ENCODE assay signal across 23 cellular contexts in genomic region chr11:15884792-15885540, GRCh38.
DNase-seq lines count a peak whose midpoint lies in the region; ATAC-seq, FAIRE-seq and TF ChIP-seq lines count a peak whose summit lies in the region.
"Had no signal": no experiment of that assay in that cellular context is flagged by ENCODE, and none has a peak within 500 bp of the region (broad histone marks: within the 10 kb centered on the region; RNA-seq: fewer than 3 reads in every experiment).

No MANE protein-coding gene starts in this region.

- H3K9ac ChIP-seq in Loucy (ENCODE audit: low read depth, low read length, poor library complexity, severe bottlenecking) (no peak overlapping the region), K562 (ENCODE audit: insufficient read depth in 1 of 2, low read depth in 2 of 2, low read length in 2 of 2) (no peak overlapping the region), smooth muscle cell (ENCODE audit: low read depth) (no peak overlapping the region), Karpas-422 (ENCODE audit: low read length) (no peak overlapping the region)

- no peaks in the 10 kb centered on the region for H3F3A ChIP-seq in Loucy (ENCODE audit: low read depth)
- H3F3A ChIP-seq in smooth muscle cell (ENCODE audit: low read depth) = peaks cover 32% of the 10 kb centered on the region

- no peak for TF ChIP-seq POLR2A in K562 (conservative IDR thresholded peaks at IDR 0.05)

- H2AFZ ChIP-seq in Loucy (ENCODE audit: low read length) (0 out of 2 replicates have a peak overlapping the region, but pooled peaks have one; percentile 36), K562 (ENCODE audit: low read depth, low read length) (peak overlapping the region; percentile 62), smooth muscle cell (ENCODE audit: low read depth) (no peak overlapping the region), Karpas-422 (ENCODE audit: low read length) (no peak overlapping the region)

- TF ChIP-seq EP300 in K562 (IDR thresholded peaks at IDR 0.05; ENCODE audit: low read length) = no peak

- intact Hi-C loops in K562 (cut with micrococcal nuclease) = no loop called here

- H3K27me3 ChIP-seq in Loucy (ENCODE audit: insufficient read depth, low read length, poor library complexity, severe bottlenecking) = no peaks in the 10 kb centered on the region
- no peaks in the 10 kb centered on the region for H3K27me3 ChIP-seq in K562 (ENCODE audit: control insufficient read depth in 2 of 2, insufficient read depth in 2 of 2, low read length in 2 of 2)
- no peaks in the 10 kb centered on the region for H3K27me3 ChIP-seq in smooth muscle cell (ENCODE audit: low read depth)
- H3K27me3 ChIP-seq in Karpas-422 (ENCODE audit: low read length) = no peaks in the 10 kb centered on the region
- H3K27me3 ChIP-seq: spleen, testis had no signal

- ATAC-seq in K562 (peak; percentile 85), HG03139 (IDR thresholded peaks at IDR 0.05; ENCODE audit: unreplicated experiment) (no peak)
- ATAC-seq: activated CD8-positive, alpha-beta T cell treated with anti-CD3 and anti-CD28 coated beads for 36 hours; T-cell had no signal

- H3K36me3 ChIP-seq in Loucy (ENCODE audit: insufficient read depth, low read length) (no peaks in the 10 kb centered on the region), K562 (ENCODE audit: control insufficient read depth, insufficient read depth, low read length) (no peaks in the 10 kb centered on the region), smooth muscle cell (ENCODE audit: low read depth) (no peaks in the 10 kb centered on the region), Karpas-422 (ENCODE audit: insufficient read depth, low read length) (no peaks in the 10 kb centered on the region)
- H3K36me3 ChIP-seq: spleen had no signal

- FAIRE-seq in K562 (lab: Jason Lieb, UNC) = peak; percentile 83

- POLR2A ChIA-PET in K562 (lab: Yijun Ruan, JAX) = interaction anchor here (0.8 kb wide), 1 partner anchor 14 kb away, joined by 10 read pairs; no protein-coding TSS in a partner anchor

- H3K9me2 ChIP-seq in Loucy (replicated peaks; ENCODE audit: low read depth, low read length) = no peaks in the 10 kb centered on the region
- H3K9me2 ChIP-seq in Karpas-422 (replicated peaks; ENCODE audit: insufficient read depth, low read length) = no peaks in the 10 kb centered on the region

- H3K9me3 ChIP-seq in Loucy (ENCODE audit: insufficient read depth, low read depth, low read length) (no peaks in the 10 kb centered on the region), K562 (replicated peaks; ENCODE audit: control insufficient read depth, insufficient read depth, low read depth, low read length) (no peaks in the 10 kb centered on the region), smooth muscle cell (replicated peaks; ENCODE audit: low read depth) (no peaks in the 10 kb centered on the region), Karpas-422 (ENCODE audit: low read length) (no peaks in the 10 kb centered on the region)
- H3K9me3 ChIP-seq: spleen, testis had no signal

- no peaks in the 10 kb centered on the region for H3K9me1 ChIP-seq in K562 (ENCODE audit: control insufficient read depth, insufficient read depth, low read length)

- 7% methylated on average over 6 of the region's 6 CpGs for WGBS in K562 (ENCODE audit: insufficient coverage, low coverage, missing lambda C conversion rate)
- 14% methylated on average over 6 of the region's 6 CpGs for WGBS in smooth muscle cell (ENCODE audit: low lambda C conversion rate)

- H3K79me2 ChIP-seq in Loucy (ENCODE audit: insufficient read depth, low read length) = no peaks in the 10 kb centered on the region
- no peaks in the 10 kb centered on the region for H3K79me2 ChIP-seq in K562 (ENCODE audit: control insufficient read depth, insufficient read depth, low read length)
- no peaks in the 10 kb centered on the region for H3K79me2 ChIP-seq in smooth muscle cell (ENCODE audit: low read depth)
- no peaks in the 10 kb centered on the region for H3K79me2 ChIP-seq in Karpas-422 (ENCODE audit: low read length)

- H4K20me1 ChIP-seq in Loucy (ENCODE audit: insufficient read depth, low read length, poor library complexity, severe bottlenecking) = no peaks in the 10 kb centered on the region
- no peaks in the 10 kb centered on the region for H4K20me1 ChIP-seq in K562 (replicated peaks; ENCODE audit: control insufficient read depth, insufficient read depth, low read length)
- no peaks in the 10 kb centered on the region for H4K20me1 ChIP-seq in smooth muscle cell (ENCODE audit: low read depth)
- H4K20me1 ChIP-seq in Karpas-422 (ENCODE audit: insufficient read depth, low read depth, low read length) = no peaks in the 10 kb centered on the region

- in situ Hi-C loops in K562 (cut with MboI) = no loop called here

- no peak overlapping the region for H3K27ac ChIP-seq in K562 (ENCODE audit: extremely low read depth, low read depth, low read length)
- H3K27ac ChIP-seq in smooth muscle cell (ENCODE audit: low read depth) = peak overlapping the region; percentile 75
- no peak overlapping the region for H3K27ac ChIP-seq in Karpas-422 (ENCODE audit: low read length)
- H3K27ac ChIP-seq: epithelial cell of prostate, spleen had no signal

- no peak for TF ChIP-seq RAD21 in K562 (CRISPR knock-in tag; conservative IDR thresholded peaks at IDR 0.05 in 1 of 2, IDR thresholded peaks at IDR 0.05 in 1 of 2)

- TF ChIP-seq CTCF in Loucy (conservative IDR thresholded peaks at IDR 0.05; ENCODE audit: low read length) (no peak), K562 (IDR thresholded peaks at IDR 0.05 in 2 of 3, conservative IDR thresholded peaks at IDR 0.05 in 1 of 3; ENCODE audit: insufficient read depth in 2 of 3, low read depth in 1 of 3, low read length in 3 of 3) (no peak), smooth muscle cell (IDR thresholded peaks at IDR 0.05; ENCODE audit: borderline replicate concordance, insufficient read depth, poor library complexity, severe bottlenecking) (no peak)

- H3K4me3 ChIP-seq in Loucy (ENCODE audit: low read length, poor library complexity, severe bottlenecking) (no peak overlapping the region), K562 (no peak overlapping the region), smooth muscle cell (no peak overlapping the region), Karpas-422 (ENCODE audit: low read length) (no peak overlapping the region)
- H3K4me3 ChIP-seq: spleen, testis had no signal

- DNase-seq in K562 (ENCODE audit: extremely low read depth in 1 of 4, low spot score in 3 of 4) (peak; percentile 72 to 84 (median 76)), iPS-NIHi7 (ENCODE audit: extremely low spot score) (peak; percentile 39), smooth muscle cell (lab: John Stamatoyannopoulos, UW; ENCODE audit: unreplicated experiment) (peak; percentile 33), DMS53 (lab: John Stamatoyannopoulos, UW) (no peak), Karpas-422 (no peak), mesenteric fat pad (ENCODE audit: low spot score) (no peak)
- DNase-seq: activated CD4-positive, alpha-beta T cell treated with anti-CD3 and anti-CD28 coated beads for 1 hour; activated CD8-positive, alpha-beta T cell treated with anti-CD3 and anti-CD28 coated beads for 36 hours; activated naive CD8-positive, alpha-beta T cell treated with anti-CD3 and anti-CD28 coated beads for 36 hours; H9; NCI-H1092 treated with DMSO at 0.1 percent for 48 hours; NCI-H2029; NCI-H2227 treated with DMSO at 0.1 percent for 48 hours; NCI-H748 treated with DMSO at 0.1 percent for 48 hours; occipital lobe; spleen; stimulated activated CD4-positive, alpha-beta T cell treated with anti-CD3 and anti-CD28 coated beads, Interleukin-4, amount 100 ng/mL, for 1 hour; stimulated activated naive CD4-positive, alpha-beta T cell; T-cell; testis had no signal

- no TSS peak for BruUV-seq in K562 (replicated peaks; lab: Mats Ljungman, UMichigan)

- H3K4me2 ChIP-seq in Loucy (ENCODE audit: low read depth, low read length, poor library complexity, severe bottlenecking) (no peak overlapping the region), K562 (ENCODE audit: insufficient read depth, low read length) (peak overlapping the region; percentile 43), smooth muscle cell (peak overlapping the region; percentile 32), Karpas-422 (ENCODE audit: low read depth, low read length, poor library complexity, severe bottlenecking) (no peak overlapping the region)

- H3K4me1 ChIP-seq in Loucy (ENCODE audit: insufficient read depth, low read length, poor library complexity, severe bottlenecking) = no peaks in the 10 kb centered on the region
- H3K4me1 ChIP-seq in K562 (replicated peaks in 1 of 2; ENCODE audit: control insufficient read depth in 2 of 2, insufficient read depth in 2 of 2, low read length in 2 of 2) = peaks cover 3 to 26% of the 10 kb centered on the region in 2 experiments; a peak in 3 of 5 replicates
- peaks cover 47% of the 10 kb centered on the region for H3K4me1 ChIP-seq in smooth muscle cell (ENCODE audit: low read depth)
- no peaks in the 10 kb centered on the region for H3K4me1 ChIP-seq in Karpas-422 (ENCODE audit: low read length)
- H3K4me1 ChIP-seq: spleen had no signal

- CTCF ChIA-PET in K562 (lab: Yijun Ruan, JAX; ENCODE audit: low intra/inter-chr PET ratio) = interaction anchor here (0.6 kb wide), 1 partner anchor 8 kb away, joined by 3 read pairs; no protein-coding TSS in a partner anchor

TF ChIP-seq in K562, 482 proteins besides CTCF, POLR2A, EP300 and RAD21 (continues in another document):
- no peak for TF ChIP-seq PBX2 (CRISPR knock-in tag; IDR thresholded peaks at IDR 0.05; ENCODE audit: low read depth)
- TF ChIP-seq PBX2 (tag; conservative IDR thresholded peaks at IDR 0.05; ENCODE audit: low read depth) = peak; percentile 58
- TF ChIP-seq HDAC2 (IDR thresholded peaks at IDR 0.05) = peak; percentile 46; the same call in 1 of the 2 replicates
- TF ChIP-seq CEBPB (tag; IDR thresholded peaks at IDR 0.05) = peak; percentile 34; the same call in 1 of the 2 replicates
- peak; percentile 94 for TF ChIP-seq BCOR (IDR thresholded peaks at IDR 0.05)
- peak; percentile 36; the same call in 1 of the 2 replicates for TF ChIP-seq CBFA2T3 (IDR thresholded peaks at IDR 0.05)

Comparison
In these comparisons a context has a peak if more than half of its experiments do, and no peak if none do; other contexts are left out.
1. H2AFZ ChIP-seq: peak in Loucy (single experiment) and K562 (single experiment); none in smooth muscle cell (single experiment) and Karpas-422 (single experiment).
2. H3K4me2 ChIP-seq: peak in K562 (single experiment) and smooth muscle cell (single experiment); none in Loucy (single experiment) and Karpas-422 (single experiment).
3. DNase-seq: peak in K562 (4 of 4), iPS-NIHi7 (single experiment) and smooth muscle cell (single experiment); none in DMS53 (single experiment), Karpas-422 (single experiment) and mesenteric fat pad (single experiment).